ENCODE assay signal across 8 cellular contexts in genomic region chr7:120725376-120726039, GRCh38.
DNase-seq lines count a peak whose midpoint lies in the region; ATAC-seq and TF ChIP-seq lines count a peak whose summit lies in the region.

No MANE protein-coding gene starts in this region.

- no peak for ATAC-seq in HG03025 (IDR thresholded peaks at IDR 0.05; ENCODE audit: low FRiP score, unreplicated experiment)
- ATAC-seq in left cardiac atrium: no peak

- no peaks in the 10 kb centered on the region for H3K36me3 Mint-ChIP-seq in CD14-positive monocyte
- H3K36me3 Mint-ChIP-seq in neural crest cell (ENCODE audit: low read depth): no peaks in the 10 kb centered on the region
- H3K36me3 Mint-ChIP-seq in activated CD4-positive, alpha-beta T cell treated with anti-CD3 and anti-CD28 coated beads, Interleukin-2, amount 10 ng/mL, durations not matched to agents 7 days and 5 days (ENCODE audit: low read depth): no peaks in the 10 kb centered on the region

- H3K9me3 Mint-ChIP-seq in CD14-positive monocyte (peaks cover 0 to 2% (median 0%) of the 10 kb centered on the region in 7 donors), neural crest cell (no peaks in the 10 kb centered on the region)
- H3K9me3 Mint-ChIP-seq in activated CD4-positive, alpha-beta T cell treated with anti-CD3 and anti-CD28 coated beads, Interleukin-2, amount 10 ng/mL, durations not matched to agents 7 days and 5 days: no peaks in the 10 kb centered on the region

- H3K4me1 Mint-ChIP-seq in CD14-positive monocyte: no peaks in the 10 kb centered on the region
- H3K4me1 Mint-ChIP-seq in neural crest cell: peaks cover 12% of the 10 kb centered on the region
- no peaks in the 10 kb centered on the region for H3K4me1 Mint-ChIP-seq in activated CD4-positive, alpha-beta T cell treated with anti-CD3 and anti-CD28 coated beads, Interleukin-2, amount 10 ng/mL, durations not matched to agents 7 days and 5 days

- H3K27me3 Mint-ChIP-seq in CD14-positive monocyte (ENCODE audit: low read depth in 3 of 3) (peaks cover 2 to 11% (median 3%) of the 10 kb centered on the region in 3 donors), neural crest cell (ENCODE audit: low read depth) (no peaks in the 10 kb centered on the region)
- H3K27me3 Mint-ChIP-seq in activated CD4-positive, alpha-beta T cell treated with anti-CD3 and anti-CD28 coated beads, Interleukin-2, amount 10 ng/mL, durations not matched to agents 7 days and 5 days: no peaks in the 10 kb centered on the region

- DNase-seq in CD14-positive monocyte (ENCODE audit: low spot score) (no peak), HFF-Myc (ENCODE audit: extremely low read depth, low read depth) (peak; percentile 9), NCI-H748 treated with DMSO at 0.1 percent for 48 hours (lab: John Stamatoyannopoulos, UW) (peak; percentile 38), colonic mucosa (no peak), neural crest cell (ENCODE audit: low read depth, low spot score) (no peak), left cardiac atrium (no peak)
- no peak for DNase-seq in activated CD4-positive, alpha-beta T cell treated with anti-CD3 and anti-CD28 coated beads, Interleukin-2, amount 10 ng/mL, durations not matched to agents 7 days and 5 days

- TF ChIP-seq CTCF in CD14-positive monocyte (IDR thresholded peaks at IDR 0.05) (peak; percentile 74), HFF-Myc (IDR thresholded peaks at IDR 0.05; ENCODE audit: low read depth, low read length, missing control alignments) (peak; percentile 45), colonic mucosa (IDR thresholded peaks at IDR 0.05) (peak; percentile 46), neural crest cell (conservative IDR thresholded peaks at IDR 0.05) (peak; percentile 82)

- no peaks in the 10 kb centered on the region for H3K4me1 ChIP-seq in colonic mucosa

- intact Hi-C loops in CD14-positive monocyte (cut with micrococcal nuclease) (no loop called here), colonic mucosa (cut with DNase I) (no loop called here), left cardiac atrium (cut with DNase I) (no loop called here)

- H3K27ac Mint-ChIP-seq in CD14-positive monocyte: no peak overlapping the region
- H3K27ac Mint-ChIP-seq in neural crest cell (ENCODE audit: unreplicated experiment): no peak overlapping the region
- no peak overlapping the region for H3K27ac Mint-ChIP-seq in activated CD4-positive, alpha-beta T cell treated with anti-CD3 and anti-CD28 coated beads, Interleukin-2, amount 10 ng/mL, durations not matched to agents 7 days and 5 days

- no peaks in the 10 kb centered on the region for H3K9me3 ChIP-seq in colonic mucosa

- H3K36me3 ChIP-seq in colonic mucosa: no peaks in the 10 kb centered on the region

- no peak overlapping the region for H3K4me3 Mint-ChIP-seq in CD14-positive monocyte
- no peak overlapping the region for H3K4me3 Mint-ChIP-seq in neural crest cell
- H3K4me3 Mint-ChIP-seq in activated CD4-positive, alpha-beta T cell treated with anti-CD3 and anti-CD28 coated beads, Interleukin-2, amount 10 ng/mL, durations not matched to agents 7 days and 5 days: no peak overlapping the region

- H3K9ac ChIP-seq in colonic mucosa (ENCODE audit: low read depth in 2 of 2, low read length in 2 of 2): no peak overlapping the region

- no peak overlapping the region for H3K4me3 ChIP-seq in HFF-Myc (replicated peaks; ENCODE audit: low read depth, low read length)
- no peak overlapping the region for H3K4me3 ChIP-seq in colonic mucosa

- CTCF ChIA-PET in activated CD4-positive, alpha-beta T cell treated with anti-CD3 and anti-CD28 coated beads, Interleukin-2, amount 10 ng/mL, durations not matched to agents 7 days and 5 days (lab: Charles Lee): no interaction called here

- H3K27ac ChIP-seq in colonic mucosa: no peak overlapping the region

- POLR2A ChIA-PET in activated CD4-positive, alpha-beta T cell treated with anti-CD3 and anti-CD28 coated beads, Interleukin-2, amount 10 ng/mL, durations not matched to agents 7 days and 5 days (lab: Charles Lee): no interaction called here

- H3K27me3 ChIP-seq in colonic mucosa: no peaks in the 10 kb centered on the region

Comparison
In these comparisons a context has a peak if more than half of its experiments do, and no peak if none do; other contexts are left out.
1. DNase-seq: peak in HFF-Myc (single experiment) and NCI-H748 treated with DMSO at 0.1 percent for 48 hours (single experiment); none in CD14-positive monocyte (single experiment), colonic mucosa (single experiment), neural crest cell (single experiment), activated CD4-positive, alpha-beta T cell treated with anti-CD3 and anti-CD28 coated beads, Interleukin-2, amount 10 ng/mL, durations not matched to agents 7 days and 5 days (single experiment) and left cardiac atrium (single experiment).
2. Peak in every context shown above with its lines, with median percentiles within 50 percentile points of each other: CTCF ChIP-seq.